Comparison of ENCODE assay signal across 9 cellular contexts in the genomic region with DNA sequence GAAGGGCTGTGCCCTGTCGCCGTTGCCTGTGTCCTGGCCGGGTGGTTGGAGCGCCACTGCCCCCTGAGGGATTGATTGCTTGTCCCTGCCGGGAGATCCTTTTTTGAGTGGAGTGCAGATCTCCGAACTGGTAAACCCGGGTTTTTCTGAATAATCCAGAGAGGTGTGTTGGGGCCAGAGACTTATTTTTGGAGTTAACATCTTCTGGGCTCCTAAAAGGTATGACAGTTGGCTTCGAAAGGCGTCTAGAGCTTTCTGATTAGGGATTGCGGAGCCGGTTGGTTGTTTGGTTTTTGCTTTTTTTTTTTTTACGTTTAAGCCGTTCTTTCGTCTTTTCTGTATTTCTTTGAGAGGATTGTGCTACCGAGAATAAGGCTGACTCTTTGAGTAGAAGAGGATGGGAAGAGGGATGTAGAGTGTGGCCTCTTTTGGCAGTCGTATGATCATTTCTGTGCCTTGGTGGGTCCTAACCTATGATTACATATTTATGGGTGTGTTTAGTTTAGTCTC. TPM values are rescaled to one million over a fixed set of nuclear protein-coding genes. Genes with fewer than 3 reads are reported as not detected.
DNase-seq lines count a peak whose midpoint lies in the region; ATAC-seq and TF ChIP-seq lines count a peak whose summit lies in the region.
"Had no signal": no experiment of that assay in that cellular context is flagged by ENCODE, and none has a peak within 500 bp of the region (broad histone marks: within the 10 kb centered on the region; RNA-seq: fewer than 3 reads in every experiment).

No MANE protein-coding gene starts in this region.

- CTCF ChIA-PET in CD8-positive, alpha-beta T cell (lab: Charles Lee) = interaction anchor here (0.8 to 2.8 kb wide), 4 partner anchors 9 to 177 kb away, joined by 3 to 15 read pairs (median 8); no protein-coding TSS in a partner anchor

- no peak for DNase-seq in CD8-positive, alpha-beta T cell
- DNase-seq in cerebellum (ENCODE audit: low spot score) = peak; percentile 19
- DNase-seq in SK-N-DZ (ENCODE audit: low spot score) = no peak
- no peak for DNase-seq in NOMO-1 (lab: John Stamatoyannopoulos, UW; ENCODE audit: unreplicated experiment in 2 of 2)
- DNase-seq in glutamatergic neuron = no peak

- peak overlapping the region; percentile 90 to 96 for H3K9ac ChIP-seq in mucosa of rectum (ENCODE audit: low read depth in 1 of 2, low read length in 2 of 2)

- no peak overlapping the region for H3K27ac Mint-ChIP-seq in CD8-positive, alpha-beta T cell
- H3K27ac Mint-ChIP-seq in glutamatergic neuron (ENCODE audit: unreplicated experiment) = no peak overlapping the region

- no peaks in the 10 kb centered on the region for H3K27me3 ChIP-seq in CD8-positive, alpha-beta T cell (ENCODE audit: insufficient read depth, low read length)
- H3K27me3 ChIP-seq in mucosa of rectum (ENCODE audit: control insufficient read depth in 2 of 2, insufficient read depth in 2 of 2, low read length in 2 of 2) = no peaks in the 10 kb centered on the region

- H3K27me3 Mint-ChIP-seq in CD8-positive, alpha-beta T cell (ENCODE audit: low read depth) = no peaks in the 10 kb centered on the region
- no peaks in the 10 kb centered on the region for H3K27me3 Mint-ChIP-seq in glutamatergic neuron (ENCODE audit: unreplicated experiment)

- no peaks in the 10 kb centered on the region for H3K9me3 ChIP-seq in CD8-positive, alpha-beta T cell (ENCODE audit: low read length)
- H3K9me3 ChIP-seq in mucosa of rectum (ENCODE audit: control insufficient read depth in 2 of 2, low read length in 2 of 2) = no peaks in the 10 kb centered on the region

- H3K4me1 ChIP-seq in CD8-positive, alpha-beta T cell (ENCODE audit: insufficient read depth, low read length) = peaks cover 46% of the 10 kb centered on the region
- H3K4me1 ChIP-seq in mucosa of rectum (ENCODE audit: control insufficient read depth in 2 of 2, insufficient read depth in 2 of 2, low read length in 2 of 2) = peaks cover 10 to 16% of the 10 kb centered on the region in 2 donors

- H3K4me1 Mint-ChIP-seq in CD8-positive, alpha-beta T cell (ENCODE audit: low read depth) = peaks cover 26% of the 10 kb centered on the region
- peaks cover 4% of the 10 kb centered on the region for H3K4me1 Mint-ChIP-seq in glutamatergic neuron (ENCODE audit: low read depth, unreplicated experiment)

- no peak overlapping the region for H3K4me3 Mint-ChIP-seq in CD8-positive, alpha-beta T cell
- H3K4me3 Mint-ChIP-seq in glutamatergic neuron (ENCODE audit: unreplicated experiment) = no peak overlapping the region
- H3K4me3 Mint-ChIP-seq: nephron had no signal

- H3K4me3 ChIP-seq in CD8-positive, alpha-beta T cell (ENCODE audit: low read depth, low read length) = peak overlapping the region; percentile 96
- peak overlapping the region; percentile 85 to 93 for H3K4me3 ChIP-seq in mucosa of rectum (ENCODE audit: low read length in 2 of 2)

- no peak for ATAC-seq in CD8-positive, alpha-beta T cell
- ATAC-seq in HG03558 (IDR thresholded peaks at IDR 0.05; ENCODE audit: extremely low read depth, unreplicated experiment) (peak; percentile 17), GM18858 (IDR thresholded peaks at IDR 0.05; ENCODE audit: unreplicated experiment) (no peak)

- POLR2A ChIA-PET in CD8-positive, alpha-beta T cell (lab: Charles Lee) = interaction anchor here (0.9 to 2.2 kb wide), 4 partner anchors 8 to 96 kb away, joined by 3 to 8 read pairs (median 4); partner anchors contain the start of gene ZMPSTE24

- intact Hi-C loops in CD8-positive, alpha-beta T cell (cut with DNase I, micrococcal nuclease) = loop anchor here (1.0 to 5.0 kb wide), 11 partner anchors 9 to 700 kb away; partner anchors contain the start of genes CAP1 (in 2 of the 2), ZMPSTE24 (in 2 of the 2), ZNF684 (in 2 of the 2) and CITED4 (in 1 of the 2)

- no peaks in the 10 kb centered on the region for H3K36me3 ChIP-seq in CD8-positive, alpha-beta T cell (ENCODE audit: insufficient read depth, low read length)
- H3K36me3 ChIP-seq in mucosa of rectum (ENCODE audit: control insufficient read depth in 2 of 2, insufficient read depth in 2 of 2, low read length in 2 of 2) = no peaks in the 10 kb centered on the region

- H3K36me3 Mint-ChIP-seq in CD8-positive, alpha-beta T cell = peaks cover 7% of the 10 kb centered on the region
- H3K36me3 Mint-ChIP-seq in glutamatergic neuron (ENCODE audit: unreplicated experiment) = no peaks in the 10 kb centered on the region

- peak overlapping the region; percentile 98 for H3K27ac ChIP-seq in CD8-positive, alpha-beta T cell (ENCODE audit: low read depth, low read length)
- peak overlapping the region; percentile 90 to 95 for H3K27ac ChIP-seq in mucosa of rectum (ENCODE audit: low read depth in 2 of 2, low read length in 2 of 2)

- H3K9me3 Mint-ChIP-seq in CD8-positive, alpha-beta T cell = no peaks in the 10 kb centered on the region
- no peaks in the 10 kb centered on the region for H3K9me3 Mint-ChIP-seq in glutamatergic neuron (ENCODE audit: unreplicated experiment)
- H3K9me3 Mint-ChIP-seq: nephron had no signal

- no peak for TF ChIP-seq CTCF in CD8-positive, alpha-beta T cell (IDR thresholded peaks at IDR 0.05)
- no peak for TF ChIP-seq CTCF in glutamatergic neuron (IDR thresholded peaks at IDR 0.05; ENCODE audit: partially characterized antibody, unreplicated experiment)

RNA-seq across cellular contexts. Expression of gene RLF, which starts 0.8 kb away (rescaled TPM):
- 10 to 100 TPM; 62.2 to 62.6 TPM for total RNA-seq in CD8-positive, alpha-beta T cell
- 60.9 TPM for total RNA-seq in cerebellum
- polyA plus RNA-seq in SK-N-DZ (2014; cell fraction: cytosol; rRNA removed) = 7.4 and 9.4 TPM in 2 replicates
- 8.7 and 9.3 TPM in 2 replicates for polyA plus RNA-seq in SK-N-DZ (2014; cell fraction: nucleus; rRNA removed)
- 15.0 TPM for total RNA-seq in glutamatergic neuron (ENCODE audit: unreplicated experiment)
